ENCODE assay signal across 26 cellular contexts in the genomic region with DNA sequence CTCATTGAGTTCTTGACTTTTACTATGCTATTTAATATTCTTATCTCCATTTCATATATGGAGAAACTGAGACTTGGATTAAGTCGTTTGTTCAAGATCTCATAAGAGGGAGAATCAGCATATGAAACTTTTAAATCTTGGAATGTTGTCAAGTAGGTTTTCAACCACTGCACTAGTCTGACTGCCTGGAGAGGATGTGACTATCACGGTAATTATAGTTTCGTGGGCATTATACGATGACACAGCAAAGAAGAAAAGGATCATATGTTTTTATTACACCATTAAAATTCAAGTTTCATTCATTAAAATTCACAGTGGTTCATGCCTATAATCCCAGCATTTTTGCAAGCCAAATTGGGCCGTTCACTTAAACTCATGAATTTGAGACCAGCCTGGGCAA.
A peak's percentile ranks its signal among the peaks of the same experiment; 100 is the strongest.
DNase-seq lines count a peak whose midpoint lies in the region; ATAC-seq and TF ChIP-seq lines count a peak whose summit lies in the region.
"Had no signal": no experiment of that assay in that cellular context is flagged by ENCODE, and none has a peak within 500 bp of the region (broad histone marks: within the 10 kb centered on the region; RNA-seq: fewer than 3 reads in every experiment).

No MANE protein-coding gene starts in this region.

- POLR2A ChIA-PET in PC-3 (lab: Charles Lee; ENCODE audit: unreplicated experiment) = no interaction called here

- H3K27ac ChIP-seq in PC-3 (ENCODE audit: low read length) (peak overlapping the region; percentile 67), heart right ventricle (no peak overlapping the region)
- H3K27ac ChIP-seq: BLaER1 treated with 17β-estradiol and CSF1 and Interleukin-3, amounts not matched to agents 10 nM and 100 nM; RWPE1 had no signal

- H3K4me2 ChIP-seq in PC-3 (ENCODE audit: low read length) = no peak overlapping the region
- H3K4me2 ChIP-seq: BLaER1 treated with 17β-estradiol and CSF1 and Interleukin-3, amounts not matched to agents 10 nM and 100 nM; GM23338 had no signal

- H3F3A ChIP-seq in PC-3 (ENCODE audit: low read length, unreplicated experiment) = no peaks in the 10 kb centered on the region

- no peaks in the 10 kb centered on the region for H3K9me3 ChIP-seq in PC-3 (ENCODE audit: low read length)
- peaks cover 0 to 27% (median 0%) of the 10 kb centered on the region in 11 donors for H3K9me3 ChIP-seq in heart right ventricle
- H3K9me3 ChIP-seq: BLaER1 treated with 17β-estradiol and CSF1 and Interleukin-3, amounts not matched to agents 10 nM and 100 nM had no signal

- H3K4me1 Mint-ChIP-seq in HFFc6 (ENCODE audit: low read depth) = peaks cover 32% of the 10 kb centered on the region

- H2AFZ ChIP-seq in PC-3 (ENCODE audit: low read length) = no peak overlapping the region
- H2AFZ ChIP-seq: GM23338 had no signal

- intact Hi-C loops in PC-3 (cut with micrococcal nuclease) (loop anchor here (10.0 kb wide), 1 partner anchor 1318 kb away; no protein-coding TSS in a partner anchor), heart right ventricle (cut with DNase I) (no loop called here)

- peaks cover 24% of the 10 kb centered on the region for H3K4me1 ChIP-seq in PC-3 (ENCODE audit: insufficient read depth, low read length)
- no peaks in the 10 kb centered on the region for H3K4me1 ChIP-seq in heart right ventricle
- H3K4me1 ChIP-seq: BLaER1 treated with 17β-estradiol and CSF1 and Interleukin-3, amounts not matched to agents 10 nM and 100 nM had no signal

- H3K9ac ChIP-seq in PC-3 (ENCODE audit: low read length) = no peak overlapping the region
- H3K9ac ChIP-seq: BLaER1 treated with 17β-estradiol and CSF1 and Interleukin-3, amounts not matched to agents 10 nM and 100 nM had no signal

- no peaks in the 10 kb centered on the region for H3K9me2 ChIP-seq in PC-3 (replicated peaks; ENCODE audit: low read length)

- no peaks in the 10 kb centered on the region; the same call in 1 of the 2 replicates for H3K27me3 Mint-ChIP-seq in HFFc6 (ENCODE audit: insufficient read depth)
- H3K27me3 Mint-ChIP-seq: CD4-positive, alpha-beta T cell had no signal

- no peaks in the 10 kb centered on the region for H3K36me3 ChIP-seq in PC-3 (ENCODE audit: low read depth, low read length)
- H3K36me3 ChIP-seq in heart right ventricle = no peaks in the 10 kb centered on the region
- H3K36me3 ChIP-seq: BLaER1 treated with 17β-estradiol and CSF1 and Interleukin-3, amounts not matched to agents 10 nM and 100 nM had no signal

- H3K27me3 ChIP-seq in PC-3 (ENCODE audit: low read length) (no peaks in the 10 kb centered on the region), heart right ventricle (no peaks in the 10 kb centered on the region)
- H3K27me3 ChIP-seq: BLaER1 treated with 17β-estradiol and CSF1 and Interleukin-3, amounts not matched to agents 10 nM and 100 nM had no signal

- peak; percentile 72 for ATAC-seq in PC-3
- no peak for ATAC-seq in GM21390 (IDR thresholded peaks at IDR 0.05; ENCODE audit: unreplicated experiment)
- no peak for ATAC-seq in heart right ventricle
- no peak for ATAC-seq in GM18861 (IDR thresholded peaks at IDR 0.05; ENCODE audit: unreplicated experiment)
- ATAC-seq: GM23338, HCT116 had no signal

- peaks cover 37% of the 10 kb centered on the region for H3K36me3 Mint-ChIP-seq in HFFc6 (ENCODE audit: low read depth)

- TF ChIP-seq CTCF in HFFc6 (IDR thresholded peaks at IDR 0.05) (no peak), PC-3 (conservative IDR thresholded peaks at IDR 0.05; ENCODE audit: low read depth, low read length) (no peak), epithelial cell of esophagus (IDR thresholded peaks at IDR 0.05; ENCODE audit: insufficient read depth, low read depth, low read length, missing control alignments) (no peak), heart right ventricle (IDR thresholded peaks at IDR 0.05) (no peak)

- BruUV-seq in PC-3 (replicated peaks; lab: Mats Ljungman, UMichigan) = no TSS peak

- 73 to 78% methylated on average over 5 of the region's 5 CpGs for WGBS in heart right ventricle, 2 donors

- H3K9me3 Mint-ChIP-seq in HFFc6 = peaks cover 7% of the 10 kb centered on the region; the same call in 1 of the 2 replicates

- CTCF ChIA-PET in PC-3 (lab: Charles Lee) = no interaction called here

- no peak overlapping the region for H3K4me3 Mint-ChIP-seq in HFFc6
- H3K4me3 Mint-ChIP-seq: CD4-positive, alpha-beta T cell; GM23338 had no signal

- no peak overlapping the region for H3K4me3 ChIP-seq in PC-3 (ENCODE audit: low read length)
- no peak overlapping the region for H3K4me3 ChIP-seq in epithelial cell of esophagus (ENCODE audit: low read length)
- no peak overlapping the region for H3K4me3 ChIP-seq in heart right ventricle
- H3K4me3 ChIP-seq: BLaER1 treated with 17β-estradiol and CSF1 and Interleukin-3, amounts not matched to agents 10 nM and 100 nM; GM23338 had no signal

- DNase-seq in EH (ENCODE audit: low read depth) (peak; percentile 27), HFFc6 (peak; percentile 7), PC-3 (peak; percentile 74), epithelial cell of esophagus (ENCODE audit: low read depth) (peak; percentile 29), heart right ventricle (no peak)
- DNase-seq: AML-193; CD4-positive, alpha-beta T cell; COR-L47; EL; GF-D8; Karpas-422; MV-4-11; NCI-H1105; NCI-H146; NCI-H1930; NCI-H2107; NCI-H524; NCI-H82; SHP77; T-helper 1 cell had no signal

- H4K20me1 ChIP-seq in PC-3 (ENCODE audit: low read length) = no peaks in the 10 kb centered on the region
- H4K20me1 ChIP-seq: BLaER1 treated with 17β-estradiol and CSF1 and Interleukin-3, amounts not matched to agents 10 nM and 100 nM had no signal

- H3K27ac Mint-ChIP-seq in HFFc6 = peak overlapping the region; percentile 51; the same call in 1 of the 2 replicates
- H3K27ac Mint-ChIP-seq: CD4-positive, alpha-beta T cell; GM23338 had no signal

- no peaks in the 10 kb centered on the region for H3K79me2 ChIP-seq in PC-3 (ENCODE audit: low read length)

Comparison
In these comparisons a context has a peak if more than half of its experiments do, and no peak if none do; other contexts are left out.
1. DNase-seq: peak in EH (single experiment), HFFc6 (single experiment), PC-3 (single experiment) and epithelial cell of esophagus (single experiment); none in heart right ventricle (0 of 2).